21 cellular contexts compared by ENCODE assay signal in genomic region chr2:1079873-1080799, GRCh38.
"Had no signal": no experiment of that assay in that cellular context is flagged by ENCODE, and none has a peak within 500 bp of the region (broad histone marks: within the 10 kb centered on the region; RNA-seq: fewer than 3 reads in every experiment).

No MANE protein-coding gene starts in this region.

- H3K36me3 ChIP-seq: colonic mucosa, esophagus squamous epithelium, gastroesophageal sphincter, left ventricle myocardium inferior, lower lobe of right lung, neutrophil, right atrium auricular region had no signal

- H3K36me3 Mint-ChIP-seq: immature natural killer cell, memory B cell, mesothelial cell of epicardium had no signal

- H3K27me3 ChIP-seq: colonic mucosa, esophagus squamous epithelium, neutrophil, right atrium auricular region had no signal

- ATAC-seq: gastroesophageal sphincter, left cardiac atrium, lower lobe of right lung had no signal

- FAIRE-seq: kidney, small intestine had no signal

- H3K9me3 ChIP-seq: colonic mucosa, esophagus squamous epithelium, gastroesophageal sphincter, left ventricle myocardium inferior, lower lobe of right lung, neutrophil, right atrium auricular region had no signal

- H3K4me3 ChIP-seq: colonic mucosa, esophagus squamous epithelium, gastroesophageal sphincter, left ventricle myocardium inferior, lower lobe of right lung, right atrium auricular region had no signal

- H3K4me1 Mint-ChIP-seq: immature natural killer cell, memory B cell had no signal

- H3K27ac ChIP-seq: colonic mucosa, esophagus squamous epithelium, gastroesophageal sphincter, left ventricle myocardium inferior, lower lobe of right lung, neutrophil, right atrium auricular region had no signal

- H3K27ac Mint-ChIP-seq: immature natural killer cell, memory B cell, mesothelial cell of epicardium, nephron progenitor cell had no signal

- DNase-seq: colonic mucosa; dermis blood vessel endothelial cell; esophagus squamous epithelium; foreskin fibroblast; glutamatergic neuron; immature natural killer cell; kidney; left cardiac atrium; left ventricle myocardium inferior; lower lobe of right lung; nephron progenitor cell; posterior cingulate gyrus; small intestine; stimulated activated CD4-positive, alpha-beta T cell treated with anti-CD3 and anti-CD28 coated beads, Interleukin-2, amount 100 ng/mL, for 48 hours; stimulated activated naive CD4-positive, alpha-beta T cell treated with Interleukin-2 at 50 U/mL for 16 hours; trophoblast cell had no signal

- H3K4me1 ChIP-seq: colonic mucosa, lower lobe of right lung had no signal

- H3K9me3 Mint-ChIP-seq: immature natural killer cell, memory B cell, mesothelial cell of epicardium had no signal

- H3K4me3 Mint-ChIP-seq: immature natural killer cell, memory B cell, mesothelial cell of epicardium, nephron progenitor cell had no signal
